Comparison of ENCODE assay signal across 8 cellular contexts in genomic region chr22:41915035-41915782, GRCh38. TPM values are rescaled to one million over a fixed set of nuclear protein-coding genes. Genes with fewer than 3 reads are reported as not detected.
A peak's percentile ranks its signal among the peaks of the same experiment; 100 is the strongest.
DNase-seq lines count a peak whose midpoint lies in the region; ATAC-seq and TF ChIP-seq lines count a peak whose summit lies in the region.

SHISA8 (minus strand) TSS chr22:41915074; CDS start chr22:41914667, 407 bp downstream.

- no peak for TF ChIP-seq CTCF in Caco-2 (IDR thresholded peaks at IDR 0.05; ENCODE audit: insufficient read depth in 1 of 2, low read depth in 1 of 2, low read length in 1 of 2, severe bottlenecking in 1 of 2, unreplicated experiment in 1 of 2)

- H3K9me3 ChIP-seq in Caco-2 = no peaks in the 10 kb centered on the region

- ATAC-seq in sciatic nerve = peak; percentile 21
- no peak for ATAC-seq in GM21576 (IDR thresholded peaks at IDR 0.05; ENCODE audit: unreplicated experiment)
- ATAC-seq in HG02571 (IDR thresholded peaks at IDR 0.05; ENCODE audit: unreplicated experiment) = no peak
- no peak for ATAC-seq in GM21390 (IDR thresholded peaks at IDR 0.05; ENCODE audit: unreplicated experiment)

- H3K27me3 ChIP-seq in Caco-2 (replicated peaks; ENCODE audit: control insufficient read depth, insufficient read depth, low read length) = no peaks in the 10 kb centered on the region; the same call in 1 of the 2 replicates

- POLR2A ChIA-PET in Caco-2 (lab: Charles Lee) = interaction anchor here (0.6 to 0.7 kb wide), 3 partner anchors 41 to 338 kb away, joined by 6 to 9 read pairs (median 6); no protein-coding TSS in a partner anchor

- intact Hi-C loops in Caco-2 (cut with micrococcal nuclease; ENCODE audit: unreplicated experiment) = no loop called here
- intact Hi-C loops in sciatic nerve (cut with DNase I) = no loop called here

- peak within 1 kb of the TSS; percentile 42 for H3K4me3 ChIP-seq in Caco-2 (ENCODE audit: low read depth, low read length)

- no peaks in the 10 kb centered on the region for H3K4me1 ChIP-seq in Caco-2

- no peaks in the 10 kb centered on the region for H3K36me3 ChIP-seq in Caco-2 (ENCODE audit: control insufficient read depth, insufficient read depth, low read length)

- CTCF ChIA-PET in Caco-2 (lab: Charles Lee) = interaction anchor here (0.7 to 2.7 kb wide), 2 partner anchors 11 to 804 kb away, joined by 3 to 10 read pairs; no protein-coding TSS in a partner anchor

- peak within 1 kb of the TSS; percentile 64 for H3K4me3 Mint-ChIP-seq in Caco-2 (ENCODE audit: unreplicated experiment)

- peaks cover 10% of the 10 kb centered on the region for H3K36me3 Mint-ChIP-seq in Caco-2 (ENCODE audit: insufficient read depth, unreplicated experiment)

- no peaks in the 10 kb centered on the region for H3K9me3 Mint-ChIP-seq in Caco-2 (ENCODE audit: unreplicated experiment)

- peaks cover 7% of the 10 kb centered on the region for H3K4me1 Mint-ChIP-seq in Caco-2 (ENCODE audit: low read depth, unreplicated experiment)

- no TSS peak for BruUV-seq in Caco-2 (replicated peaks; lab: Mats Ljungman, UMichigan)

- DNase-seq in Caco-2 (peak; percentile 28 to 62), Kasumi-1 (lab: John Stamatoyannopoulos, UW) (peak; percentile 18 to 20), activated T-helper 1 cell treated with Interleukin-2 at 50 U/mL for 16 hours (ENCODE audit: low read depth) (peak; percentile 49), germinal center (ENCODE audit: low spot score) (peak; percentile 74), sciatic nerve (ENCODE audit: low spot score) (no peak)

- H3K27me3 Mint-ChIP-seq in Caco-2 (ENCODE audit: insufficient read depth, unreplicated experiment) = peaks cover 22% of the 10 kb centered on the region

- H3K27ac Mint-ChIP-seq in Caco-2 (ENCODE audit: unreplicated experiment) = no peak within 1 kb of the TSS

RNA-seq across cellular contexts. Expression of gene SHISA8, which starts in this region (rescaled TPM):
- total RNA-seq in Caco-2 (2022) (1.4 and 2.2 TPM in 2 replicates), sciatic nerve (0.40 TPM)

Comparison
In these comparisons a context has a peak if more than half of its experiments do, and no peak if none do; other contexts are left out.
1. Peak in ATAC-seq in sciatic nerve; RNA of the gene not detected or under 1 TPM.